ENCODE assay signal across 22 cellular contexts in the genomic region with DNA sequence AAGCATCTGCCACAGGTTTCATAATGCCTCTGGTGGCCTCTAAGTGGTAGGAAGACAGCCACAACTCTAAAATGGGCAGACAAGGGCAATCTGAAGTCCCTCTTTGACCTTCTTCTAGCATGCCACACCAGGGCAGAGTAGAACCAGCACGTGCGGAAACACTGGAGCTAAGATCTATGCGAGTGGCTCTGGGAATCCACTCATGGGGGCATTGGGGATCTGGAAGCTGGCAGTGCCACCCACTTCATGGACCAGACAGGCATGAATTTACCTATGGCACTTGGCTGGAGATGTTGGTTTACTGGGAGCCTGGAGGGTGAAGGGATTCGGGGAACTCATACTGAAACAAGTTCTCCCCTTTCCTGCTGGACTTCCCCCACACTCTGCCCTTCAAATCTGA.
"Had no signal": no experiment of that assay in that cellular context is flagged by ENCODE, and none has a peak within 500 bp of the region (broad histone marks: within the 10 kb centered on the region; RNA-seq: fewer than 3 reads in every experiment).

No MANE protein-coding gene starts in this region.

- H3K27ac ChIP-seq: KMS-11 had no signal

- DNase-seq: Karpas-422, Kasumi-1, KG1, MG63, MM.1S, MV-4-11, NCI-H1092, NCI-H1417, NCI-H1417 treated with DMSO at 0.1 percent for 48 hours, NCI-H1436, NCI-H1436 treated with DMSO at 0.1 percent for 48 hours, NCI-H146, NCI-H187, NCI-H187 treated with DMSO at 0.1 percent for 48 hours, NCI-H1930, NCI-H2029 treated with DMSO at 0.1 percent for 48 hours, NCI-H2081 treated with DMSO at 0.1 percent for 48 hours, NCI-H2107, NCI-H2227 treated with DMSO at 0.1 percent for 48 hours, NCI-H226, NCI-H510A had no signal

- H3K9me3 ChIP-seq: MG63 had no signal

- H3K36me3 ChIP-seq: MG63 had no signal

- H3K9ac ChIP-seq: KMS-11 had no signal

- H3K27me3 ChIP-seq: MG63 had no signal

- H3K4me3 ChIP-seq: MG63 had no signal
